1 cellular context compared by ENCODE assay signal in genomic region chr19:42497492-42498226, GRCh38.
TF ChIP-seq lines count a peak whose summit lies in the region.

No MANE protein-coding gene starts in this region.

TF ChIP-seq in HepG2, 621 proteins besides CTCF, POLR2A, EP300 and RAD21 (continued from another document and continues in another):
- TF ChIP-seq, protein P1, sequence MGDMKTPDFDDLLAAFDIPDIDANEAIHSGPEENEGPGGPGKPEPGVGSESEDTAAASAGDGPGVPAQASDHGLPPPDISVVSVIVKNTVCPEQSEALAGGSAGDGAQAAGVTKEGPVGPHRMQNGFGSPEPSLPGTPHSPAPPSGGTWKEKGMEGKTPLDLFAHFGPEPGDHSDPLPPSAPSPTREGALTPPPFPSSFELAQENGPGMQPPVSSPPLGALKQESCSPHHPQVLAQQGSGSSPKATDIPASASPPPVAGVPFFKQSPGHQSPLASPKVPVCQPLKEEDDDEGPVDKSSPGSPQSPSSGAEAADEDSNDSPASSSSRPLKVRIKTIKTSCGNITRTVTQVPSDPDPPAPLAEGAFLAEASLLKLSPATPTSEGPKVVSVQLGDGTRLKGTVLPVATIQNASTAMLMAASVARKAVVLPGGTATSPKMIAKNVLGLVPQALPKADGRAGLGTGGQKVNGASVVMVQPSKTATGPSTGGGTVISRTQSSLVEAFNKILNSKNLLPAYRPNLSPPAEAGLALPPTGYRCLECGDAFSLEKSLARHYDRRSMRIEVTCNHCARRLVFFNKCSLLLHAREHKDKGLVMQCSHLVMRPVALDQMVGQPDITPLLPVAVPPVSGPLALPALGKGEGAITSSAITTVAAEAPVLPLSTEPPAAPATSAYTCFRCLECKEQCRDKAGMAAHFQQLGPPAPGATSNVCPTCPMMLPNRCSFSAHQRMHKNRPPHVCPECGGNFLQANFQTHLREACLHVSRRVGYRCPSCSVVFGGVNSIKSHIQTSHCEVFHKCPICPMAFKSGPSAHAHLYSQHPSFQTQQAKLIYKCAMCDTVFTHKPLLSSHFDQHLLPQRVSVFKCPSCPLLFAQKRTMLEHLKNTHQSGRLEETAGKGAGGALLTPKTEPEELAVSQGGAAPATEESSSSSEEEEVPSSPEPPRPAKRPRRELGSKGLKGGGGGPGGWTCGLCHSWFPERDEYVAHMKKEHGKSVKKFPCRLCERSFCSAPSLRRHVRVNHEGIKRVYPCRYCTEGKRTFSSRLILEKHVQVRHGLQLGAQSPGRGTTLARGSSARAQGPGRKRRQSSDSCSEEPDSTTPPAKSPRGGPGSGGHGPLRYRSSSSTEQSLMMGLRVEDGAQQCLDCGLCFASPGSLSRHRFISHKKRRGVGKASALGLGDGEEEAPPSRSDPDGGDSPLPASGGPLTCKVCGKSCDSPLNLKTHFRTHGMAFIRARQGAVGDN (CRISPR knock-in tag; IDR thresholded peaks at IDR 0.05): no peak
- no peak for TF ChIP-seq RBM39 (IDR thresholded peaks at IDR 0.05; ENCODE audit: low read depth, low read length, poor library complexity, severe bottlenecking)
- TF ChIP-seq, protein P2, sequence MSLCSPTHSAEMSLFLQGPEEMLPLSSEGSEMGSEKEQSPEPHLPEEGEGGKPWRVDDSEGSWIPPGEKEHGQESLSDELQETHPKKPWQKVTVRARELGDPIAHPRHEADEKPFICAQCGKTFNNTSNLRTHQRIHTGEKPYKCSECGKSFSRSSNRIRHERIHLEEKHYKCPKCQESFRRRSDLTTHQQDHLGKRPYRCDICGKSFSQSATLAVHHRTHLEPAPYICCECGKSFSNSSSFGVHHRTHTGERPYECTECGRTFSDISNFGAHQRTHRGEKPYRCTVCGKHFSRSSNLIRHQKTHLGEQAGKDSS (CRISPR knock-in tag; IDR thresholded peaks at IDR 0.05; ENCODE audit: borderline replicate concordance, low read depth): peak; percentile 54; the same call in 1 of the 2 replicates
- no peak for TF ChIP-seq JUNB (CRISPR knock-in tag; IDR thresholded peaks at IDR 0.05; ENCODE audit: borderline replicate concordance)
- peak; percentile 98 for TF ChIP-seq HNF1A (IDR thresholded peaks at IDR 0.05; ENCODE audit: low read depth)
- peak; percentile 99 for TF ChIP-seq HNF1A (CRISPR knock-in tag; IDR thresholded peaks at IDR 0.05; ENCODE audit: borderline replicate concordance)
- no peak for TF ChIP-seq MXD1 (CRISPR knock-in tag; IDR thresholded peaks at IDR 0.05)
- no peak for TF ChIP-seq ZNF280B (CRISPR knock-in tag; IDR thresholded peaks at IDR 0.05; ENCODE audit: borderline replicate concordance)
- TF ChIP-seq ZNF430 (CRISPR knock-in tag; IDR thresholded peaks at IDR 0.05): no peak
- peak; percentile 72; the same call in 1 of the 2 replicates for TF ChIP-seq CBX5 (CRISPR knock-in tag; IDR thresholded peaks at IDR 0.05; ENCODE audit: borderline replicate concordance)
- TF ChIP-seq, protein P3, sequence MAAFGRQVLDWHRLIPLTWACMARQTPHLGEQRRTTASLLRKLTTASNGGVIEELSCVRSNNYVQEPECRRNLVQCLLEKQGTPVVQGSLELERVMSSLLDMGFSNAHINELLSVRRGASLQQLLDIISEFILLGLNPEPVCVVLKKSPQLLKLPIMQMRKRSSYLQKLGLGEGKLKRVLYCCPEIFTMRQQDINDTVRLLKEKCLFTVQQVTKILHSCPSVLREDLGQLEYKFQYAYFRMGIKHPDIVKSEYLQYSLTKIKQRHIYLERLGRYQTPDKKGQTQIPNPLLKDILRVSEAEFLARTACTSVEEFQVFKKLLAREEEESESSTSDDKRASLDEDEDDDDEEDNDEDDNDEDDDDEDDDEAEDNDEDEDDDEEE (CRISPR knock-in tag; IDR thresholded peaks at IDR 0.05): peak; percentile 56; the same call in 1 of the 2 replicates
- TF ChIP-seq ZNF564 (CRISPR knock-in tag; IDR thresholded peaks at IDR 0.05): no peak
- peak; percentile 77 for TF ChIP-seq NFIC (IDR thresholded peaks at IDR 0.05; ENCODE audit: low read length)
- TF ChIP-seq ZNF746 (CRISPR knock-in tag; IDR thresholded peaks at IDR 0.05): peak; percentile 64; the same call in 1 of the 2 replicates
- no peak for TF ChIP-seq ZNF781 (CRISPR knock-in tag; IDR thresholded peaks at IDR 0.05; ENCODE audit: borderline replicate concordance, not compliant biosample characterization)
- 0 out of 2 replicates have a peak, but pooled peaks have one; percentile 20 for TF ChIP-seq ZNF501 (CRISPR knock-in tag; IDR thresholded peaks at IDR 0.05)
- TF ChIP-seq ZNF530 (CRISPR knock-in tag; IDR thresholded peaks at IDR 0.05; ENCODE audit: low read depth): no peak
- TF ChIP-seq, protein P4, sequence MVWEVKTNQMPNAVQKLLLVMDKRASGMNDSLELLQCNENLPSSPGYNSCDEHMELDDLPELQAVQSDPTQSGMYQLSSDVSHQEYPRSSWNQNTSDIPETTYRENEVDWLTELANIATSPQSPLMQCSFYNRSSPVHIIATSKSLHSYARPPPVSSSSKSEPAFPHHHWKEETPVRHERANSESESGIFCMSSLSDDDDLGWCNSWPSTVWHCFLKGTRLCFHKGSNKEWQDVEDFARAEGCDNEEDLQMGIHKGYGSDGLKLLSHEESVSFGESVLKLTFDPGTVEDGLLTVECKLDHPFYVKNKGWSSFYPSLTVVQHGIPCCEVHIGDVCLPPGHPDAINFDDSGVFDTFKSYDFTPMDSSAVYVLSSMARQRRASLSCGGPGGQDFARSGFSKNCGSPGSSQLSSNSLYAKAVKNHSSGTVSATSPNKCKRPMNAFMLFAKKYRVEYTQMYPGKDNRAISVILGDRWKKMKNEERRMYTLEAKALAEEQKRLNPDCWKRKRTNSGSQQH (CRISPR knock-in tag; IDR thresholded peaks at IDR 0.05; ENCODE audit: low read depth): peak; percentile 46; the same call in 1 of the 2 replicates
- peak; percentile 97 for TF ChIP-seq GATAD2A (CRISPR knock-in tag; IDR thresholded peaks at IDR 0.05)
- TF ChIP-seq ZFAT (CRISPR knock-in tag; conservative IDR thresholded peaks at IDR 0.05): no peak
- peak; percentile 26; the same call in 1 of the 2 replicates for TF ChIP-seq YEATS2 (CRISPR knock-in tag; IDR thresholded peaks at IDR 0.05; ENCODE audit: borderline replicate concordance)
- peak; percentile 67; the same call in 1 of the 2 replicates for TF ChIP-seq FOXJ3 (CRISPR knock-in tag; IDR thresholded peaks at IDR 0.05; ENCODE audit: borderline replicate concordance)
- TF ChIP-seq ZNF431 (CRISPR knock-in tag; IDR thresholded peaks at IDR 0.05; ENCODE audit: borderline replicate concordance, low read depth): no peak
- TF ChIP-seq KDM6A (CRISPR knock-in tag; IDR thresholded peaks at IDR 0.05; ENCODE audit: low read depth): peak; percentile 85
- TF ChIP-seq SIN3B (IDR thresholded peaks at IDR 0.05; ENCODE audit: low read length): no peak
- peak; percentile 88 for TF ChIP-seq SALL1 (CRISPR knock-in tag; IDR thresholded peaks at IDR 0.05)
- TF ChIP-seq PLSCR1 (CRISPR knock-in tag; IDR thresholded peaks at IDR 0.05; ENCODE audit: borderline replicate concordance): no peak
- TF ChIP-seq ZSCAN30 (CRISPR knock-in tag; IDR thresholded peaks at IDR 0.05): no peak
- no peak for TF ChIP-seq HIVEP1 (CRISPR knock-in tag; IDR thresholded peaks at IDR 0.05)
- peak; percentile 75 for TF ChIP-seq MIXL1 (CRISPR knock-in tag; IDR thresholded peaks at IDR 0.05)
- TF ChIP-seq, protein P5, sequence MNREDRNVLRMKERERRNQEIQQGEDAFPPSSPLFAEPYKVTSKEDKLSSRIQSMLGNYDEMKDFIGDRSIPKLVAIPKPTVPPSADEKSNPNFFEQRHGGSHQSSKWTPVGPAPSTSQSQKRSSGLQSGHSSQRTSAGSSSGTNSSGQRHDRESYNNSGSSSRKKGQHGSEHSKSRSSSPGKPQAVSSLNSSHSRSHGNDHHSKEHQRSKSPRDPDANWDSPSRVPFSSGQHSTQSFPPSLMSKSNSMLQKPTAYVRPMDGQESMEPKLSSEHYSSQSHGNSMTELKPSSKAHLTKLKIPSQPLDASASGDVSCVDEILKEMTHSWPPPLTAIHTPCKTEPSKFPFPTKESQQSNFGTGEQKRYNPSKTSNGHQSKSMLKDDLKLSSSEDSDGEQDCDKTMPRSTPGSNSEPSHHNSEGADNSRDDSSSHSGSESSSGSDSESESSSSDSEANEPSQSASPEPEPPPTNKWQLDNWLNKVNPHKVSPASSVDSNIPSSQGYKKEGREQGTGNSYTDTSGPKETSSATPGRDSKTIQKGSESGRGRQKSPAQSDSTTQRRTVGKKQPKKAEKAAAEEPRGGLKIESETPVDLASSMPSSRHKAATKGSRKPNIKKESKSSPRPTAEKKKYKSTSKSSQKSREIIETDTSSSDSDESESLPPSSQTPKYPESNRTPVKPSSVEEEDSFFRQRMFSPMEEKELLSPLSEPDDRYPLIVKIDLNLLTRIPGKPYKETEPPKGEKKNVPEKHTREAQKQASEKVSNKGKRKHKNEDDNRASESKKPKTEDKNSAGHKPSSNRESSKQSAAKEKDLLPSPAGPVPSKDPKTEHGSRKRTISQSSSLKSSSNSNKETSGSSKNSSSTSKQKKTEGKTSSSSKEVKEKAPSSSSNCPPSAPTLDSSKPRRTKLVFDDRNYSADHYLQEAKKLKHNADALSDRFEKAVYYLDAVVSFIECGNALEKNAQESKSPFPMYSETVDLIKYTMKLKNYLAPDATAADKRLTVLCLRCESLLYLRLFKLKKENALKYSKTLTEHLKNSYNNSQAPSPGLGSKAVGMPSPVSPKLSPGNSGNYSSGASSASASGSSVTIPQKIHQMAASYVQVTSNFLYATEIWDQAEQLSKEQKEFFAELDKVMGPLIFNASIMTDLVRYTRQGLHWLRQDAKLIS (CRISPR knock-in tag; IDR thresholded peaks at IDR 0.05): peak; percentile 29; the same call in 1 of the 2 replicates
- TF ChIP-seq, protein P6, sequence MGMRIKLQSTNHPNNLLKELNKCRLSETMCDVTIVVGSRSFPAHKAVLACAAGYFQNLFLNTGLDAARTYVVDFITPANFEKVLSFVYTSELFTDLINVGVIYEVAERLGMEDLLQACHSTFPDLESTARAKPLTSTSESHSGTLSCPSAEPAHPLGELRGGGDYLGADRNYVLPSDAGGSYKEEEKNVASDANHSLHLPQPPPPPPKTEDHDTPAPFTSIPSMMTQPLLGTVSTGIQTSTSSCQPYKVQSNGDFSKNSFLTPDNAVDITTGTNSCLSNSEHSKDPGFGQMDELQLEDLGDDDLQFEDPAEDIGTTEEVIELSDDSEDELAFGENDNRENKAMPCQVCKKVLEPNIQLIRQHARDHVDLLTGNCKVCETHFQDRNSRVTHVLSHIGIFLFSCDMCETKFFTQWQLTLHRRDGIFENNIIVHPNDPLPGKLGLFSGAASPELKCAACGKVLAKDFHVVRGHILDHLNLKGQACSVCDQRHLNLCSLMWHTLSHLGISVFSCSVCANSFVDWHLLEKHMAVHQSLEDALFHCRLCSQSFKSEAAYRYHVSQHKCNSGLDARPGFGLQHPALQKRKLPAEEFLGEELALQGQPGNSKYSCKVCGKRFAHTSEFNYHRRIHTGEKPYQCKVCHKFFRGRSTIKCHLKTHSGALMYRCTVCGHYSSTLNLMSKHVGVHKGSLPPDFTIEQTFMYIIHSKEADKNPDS (CRISPR knock-in tag; IDR thresholded peaks at IDR 0.05): 0 out of 2 replicates have a peak, but pooled peaks have one; percentile 38
